ENCODE assay signal across 15 cellular contexts in the genomic region with DNA sequence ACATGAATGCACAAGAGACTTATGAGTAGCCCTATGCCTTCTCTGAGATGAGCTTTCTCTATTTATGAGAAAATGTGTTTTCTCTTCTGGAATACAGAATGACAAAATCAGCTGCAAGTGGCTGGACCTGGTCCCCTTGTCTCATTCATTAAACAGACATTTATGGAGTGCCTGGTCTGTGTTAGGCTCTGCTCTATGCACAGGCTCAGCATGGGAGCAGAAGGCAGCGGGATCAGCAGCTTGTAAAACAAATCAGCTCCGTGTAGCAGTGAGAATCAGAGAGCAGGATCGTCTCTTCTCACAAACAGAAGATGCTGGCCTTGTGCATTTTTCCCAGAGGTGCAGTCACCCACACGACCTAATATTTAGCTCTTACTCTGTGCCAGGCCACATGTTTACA. TPM values are rescaled to one million over a fixed set of nuclear protein-coding genes. Genes with fewer than 3 reads are reported as not detected.
"Had no signal": no experiment of that assay in that cellular context is flagged by ENCODE, and none has a peak within 500 bp of the region (broad histone marks: within the 10 kb centered on the region; RNA-seq: fewer than 3 reads in every experiment).

No MANE protein-coding gene starts in this region.

- DNase-seq: activated B cell treated with CpG ODN at 0.5 μM for 24 hours; activated CD4-positive, alpha-beta T cell treated with anti-CD3 and anti-CD28 coated beads, Interleukin-2, amount 50 U/mL, for 1 hour; activated T-cell treated with anti-CD3 and anti-CD28 coated beads, Interleukin-2, amount 50 U/mL, for 1 hour; foreskin fibroblast; heart left ventricle; mammary epithelial cell; psoas muscle; stimulated activated CD4-positive, alpha-beta T cell treated with anti-CD3 and anti-CD28 coated beads, Interleukin-2, amount 100 ng/mL, for 48 hours; stimulated activated naive CD4-positive, alpha-beta T cell treated with Interleukin-2 at 50 U/mL for 16 hours; T-helper 1 cell had no signal

- H3K27ac Mint-ChIP-seq: activated B cell treated with CpG ODN at 0.5 μM for 24 hours; activated naive CD4-positive, alpha-beta T cell treated with anti-CD3 and anti-CD28 coated beads, Interleukin-2, amount 50 U/mL, for 24 hours; nephron had no signal

- H3K4me1 Mint-ChIP-seq: activated B cell treated with CpG ODN at 0.5 μM for 24 hours; activated naive CD4-positive, alpha-beta T cell treated with anti-CD3 and anti-CD28 coated beads, Interleukin-2, amount 50 U/mL, for 24 hours had no signal

- ATAC-seq: esophagus mucosa, heart left ventricle, left colon, psoas muscle, sciatic nerve had no signal

- H3K4me3 Mint-ChIP-seq: activated B cell treated with CpG ODN at 0.5 μM for 24 hours; activated naive CD4-positive, alpha-beta T cell treated with anti-CD3 and anti-CD28 coated beads, Interleukin-2, amount 50 U/mL, for 24 hours; nephron had no signal

- H3K36me3 Mint-ChIP-seq: activated naive CD4-positive, alpha-beta T cell treated with anti-CD3 and anti-CD28 coated beads, Interleukin-2, amount 50 U/mL, for 24 hours had no signal

- H3K9me3 Mint-ChIP-seq: activated naive CD4-positive, alpha-beta T cell treated with anti-CD3 and anti-CD28 coated beads, Interleukin-2, amount 50 U/mL, for 24 hours had no signal

RNA-seq across cellular contexts. Expression of a gene that starts 47.6 kb away (rescaled TPM):
- total RNA-seq: activated B cell treated with CpG ODN at 0.5 μM for 24 hours had no signal
